In genomic region chr2:160918909-160919503, GRCh38 we compare ENCODE assay signal across 8 cellular contexts.
DNase-seq lines count a peak whose midpoint lies in the region; ATAC-seq and TF ChIP-seq lines count a peak whose summit lies in the region.

No MANE protein-coding gene starts in this region.

- peak; percentile 71 for TF ChIP-seq RAD21 in SK-N-SH (IDR thresholded peaks at IDR 0.05; ENCODE audit: low read length)

- no peaks in the 10 kb centered on the region for H3K36me3 ChIP-seq in SK-N-SH (replicated peaks in 1 of 2; ENCODE audit: control insufficient read depth in 1 of 2, insufficient read depth in 2 of 2, low read length in 1 of 2)
- H3K36me3 ChIP-seq in brain microvascular endothelial cell (replicated peaks), result no peaks in the 10 kb centered on the region

- peak; percentile 59 for TF ChIP-seq CTCF in SK-N-SH (IDR thresholded peaks at IDR 0.05)
- TF ChIP-seq CTCF in brain microvascular endothelial cell (IDR thresholded peaks at IDR 0.05; ENCODE audit: low read depth, low read length, missing control alignments), result peak; percentile 83

- no peaks in the 10 kb centered on the region for H3K9me2 ChIP-seq in SK-N-SH

- CTCF ChIA-PET in SK-N-SH (lab: Yijun Ruan, JAX), result interaction anchor here (1.0 kb wide), 1 partner anchor 594 kb away, joined by 3 read pairs; no protein-coding TSS in a partner anchor

- in situ Hi-C loops in brain microvascular endothelial cell (cut with HindIII; ENCODE audit: low pct_ligation_motif_present, low sequenced_read_pairs), result no loop called here

- POLR2A ChIA-PET in SK-N-SH (lab: Yijun Ruan, JAX), result no interaction called here

- H3K9ac ChIP-seq in SK-N-SH, result no peak overlapping the region

- DNase-seq in DMS53 (lab: John Stamatoyannopoulos, UW), result peak; percentile 73
- no peak for DNase-seq in SK-N-SH
- peak; percentile 51 for DNase-seq in brain microvascular endothelial cell
- DNase-seq in iris pigment epithelial cell (ENCODE audit: low read depth), result peak; percentile 65
- peak; percentile 3 for DNase-seq in stimulated activated CD8-positive, alpha-beta memory T cell treated with anti-CD3 and anti-CD28 coated beads, Interleukin-4, amount 100 ng/mL, for 24 hours (ENCODE audit: low read depth)
- DNase-seq in cortex of kidney (lab: John Stamatoyannopoulos, UW), result no peak

- ATAC-seq in HG03432 (IDR thresholded peaks at IDR 0.05; ENCODE audit: unreplicated experiment) (peak; percentile 51), HG03108 (IDR thresholded peaks at IDR 0.05; ENCODE audit: unreplicated experiment) (no peak)

- H3K79me2 ChIP-seq in SK-N-SH (ENCODE audit: insufficient read depth), result no peaks in the 10 kb centered on the region

- H3K4me3 ChIP-seq in SK-N-SH (ENCODE audit: low read depth in 2 of 2, low read length in 1 of 2) (no peak overlapping the region), brain microvascular endothelial cell (ENCODE audit: low read depth, low read length) (no peak overlapping the region)

- no peak overlapping the region for H2AFZ ChIP-seq in SK-N-SH (ENCODE audit: low read depth)

- H3K27ac ChIP-seq in SK-N-SH (ENCODE audit: low read depth in 2 of 2, low read length in 1 of 2) (no peak overlapping the region), brain microvascular endothelial cell (no peak overlapping the region)

- peaks cover 8% of the 10 kb centered on the region for H3F3A ChIP-seq in SK-N-SH (replicated peaks; ENCODE audit: insufficient read depth)

- H3K9me3 ChIP-seq in SK-N-SH, result no peaks in the 10 kb centered on the region

- H4K20me1 ChIP-seq in SK-N-SH (ENCODE audit: insufficient read depth), result no peaks in the 10 kb centered on the region

- H3K4me2 ChIP-seq in SK-N-SH, result no peak overlapping the region

- WGBS in SK-N-SH (ENCODE audit: low lambda C conversion rate), result 66% methylated on average over 3 of the region's 4 CpGs

- H3K27me3 ChIP-seq in SK-N-SH (ENCODE audit: insufficient read depth) (no peaks in the 10 kb centered on the region), brain microvascular endothelial cell (replicated peaks) (no peaks in the 10 kb centered on the region)

- no peak for TF ChIP-seq EP300 in SK-N-SH (IDR thresholded peaks at IDR 0.05; ENCODE audit: borderline replicate concordance in 1 of 2, low read depth in 1 of 2, low read length in 1 of 2)

- H3K4me1 ChIP-seq in SK-N-SH (ENCODE audit: control insufficient read depth in 1 of 2, insufficient read depth in 2 of 2, low read depth in 1 of 2, low read length in 1 of 2), result peaks cover 19 to 24% of the 10 kb centered on the region in 2 experiments

TF ChIP-seq in SK-N-SH, 30 proteins besides CTCF, POLR2A, EP300 and RAD21:
- peak; percentile 34 for TF ChIP-seq SMC3 (IDR thresholded peaks at IDR 0.05; ENCODE audit: low read depth, low read length)
- no peak for TF ChIP-seq JUND (IDR thresholded peaks at IDR 0.05)

Comparison
In these comparisons a context has a peak if more than half of its experiments do, and no peak if none do; other contexts are left out.
1. DNase-seq: peak in DMS53 (single experiment), brain microvascular endothelial cell (single experiment), iris pigment epithelial cell (single experiment) and stimulated activated CD8-positive, alpha-beta memory T cell treated with anti-CD3 and anti-CD28 coated beads, Interleukin-4, amount 100 ng/mL, for 24 hours (single experiment); none in SK-N-SH (single experiment) and cortex of kidney (single experiment).